22 cellular contexts compared by ENCODE assay signal in genomic region chr7:16315280-16315679, GRCh38.
"Had no signal": no experiment of that assay in that cellular context is flagged by ENCODE, and none has a peak within 500 bp of the region (broad histone marks: within the 10 kb centered on the region; RNA-seq: fewer than 3 reads in every experiment).

No MANE protein-coding gene starts in this region.

- ATAC-seq: activated T-cell treated with anti-CD3 and anti-CD28 coated beads, Interleukin-2, amount 50 U/mL, for 72 hours; WTC11 had no signal

- H3K27me3 Mint-ChIP-seq: activated CD4-positive, alpha-beta memory T cell treated with anti-CD3 and anti-CD28 coated beads, Interleukin-2, amount 10 ng/mL, durations not matched to agents 7 days and 5 days; activated naive CD8-positive, alpha-beta T cell; progenitor cell of endocrine pancreas; type B pancreatic cell had no signal

- H3K27ac ChIP-seq: brain microvascular endothelial cell, esophagus squamous epithelium, right atrium auricular region, skin epidermis had no signal

- H3K36me3 Mint-ChIP-seq: type B pancreatic cell, WTC11 had no signal

- H3K9me3 ChIP-seq: esophagus squamous epithelium, right atrium auricular region had no signal

- H3K4me1 ChIP-seq: esophagus squamous epithelium, right atrium auricular region had no signal

- H3K27ac Mint-ChIP-seq: activated CD4-positive, alpha-beta memory T cell treated with anti-CD3 and anti-CD28 coated beads, Interleukin-2, amount 10 ng/mL, durations not matched to agents 7 days and 5 days; activated naive CD8-positive, alpha-beta T cell; activated T-cell treated with anti-CD3 and anti-CD28 coated beads, Interleukin-2, amount 50 U/mL, for 72 hours; nephron; type B pancreatic cell; WTC11 had no signal

- H3K4me3 Mint-ChIP-seq: activated CD4-positive, alpha-beta memory T cell treated with anti-CD3 and anti-CD28 coated beads, Interleukin-2, amount 10 ng/mL, durations not matched to agents 7 days and 5 days; activated naive CD8-positive, alpha-beta T cell; activated T-cell treated with anti-CD3 and anti-CD28 coated beads, Interleukin-2, amount 50 U/mL, for 72 hours; nephron; type B pancreatic cell; WTC11 had no signal

- H3K36me3 ChIP-seq: brain microvascular endothelial cell, esophagus squamous epithelium, right atrium auricular region had no signal

- H3K27me3 ChIP-seq: brain microvascular endothelial cell, esophagus squamous epithelium, right atrium auricular region had no signal

- H3K9me3 Mint-ChIP-seq: activated CD4-positive, alpha-beta memory T cell treated with anti-CD3 and anti-CD28 coated beads, Interleukin-2, amount 10 ng/mL, durations not matched to agents 7 days and 5 days; nephron; type B pancreatic cell; WTC11 had no signal

- H3K4me1 Mint-ChIP-seq: activated CD4-positive, alpha-beta memory T cell treated with anti-CD3 and anti-CD28 coated beads, Interleukin-2, amount 10 ng/mL, durations not matched to agents 7 days and 5 days; nephron; WTC11 had no signal

- H3K4me3 ChIP-seq: esophagus squamous epithelium, right atrium auricular region, skin epidermis had no signal

- DNase-seq: activated CD4-positive, alpha-beta memory T cell treated with anti-CD3 and anti-CD28 coated beads, Interleukin-2, amount 10 ng/mL, durations not matched to agents 7 days and 5 days; activated CD4-positive, alpha-beta T cell treated with anti-CD3 and anti-CD28 coated beads for 4 hours; activated gamma-delta T cell; activated T-cell treated with anti-CD3 and anti-CD28 coated beads, Interleukin-2, amount 50 U/mL, for 72 hours; anterior cingulate cortex; brain microvascular endothelial cell; cortex of kidney; effector CD4-positive, alpha-beta T cell; esophagus squamous epithelium; foreskin melanocyte; nucleus accumbens; stimulated activated CD4-positive, alpha-beta T cell treated with anti-CD3 and anti-CD28 coated beads, Interleukin-15, amount 100 ng/mL, for 24 hours; stimulated activated CD4-positive, alpha-beta T cell treated with anti-CD3 and anti-CD28 coated beads, Interleukin-4, amount 100 ng/mL, for 1 hour; stimulated activated CD8-positive, alpha-beta memory T cell treated with anti-CD3 and anti-CD28 coated beads, Interleukin-4, amount 100 ng/mL, for 48 hours; stimulated activated naive CD4-positive, alpha-beta T cell treated with Interleukin-2 at 50 U/mL for 16 hours had no signal
